16 cellular contexts compared by ENCODE assay signal in the genomic region with DNA sequence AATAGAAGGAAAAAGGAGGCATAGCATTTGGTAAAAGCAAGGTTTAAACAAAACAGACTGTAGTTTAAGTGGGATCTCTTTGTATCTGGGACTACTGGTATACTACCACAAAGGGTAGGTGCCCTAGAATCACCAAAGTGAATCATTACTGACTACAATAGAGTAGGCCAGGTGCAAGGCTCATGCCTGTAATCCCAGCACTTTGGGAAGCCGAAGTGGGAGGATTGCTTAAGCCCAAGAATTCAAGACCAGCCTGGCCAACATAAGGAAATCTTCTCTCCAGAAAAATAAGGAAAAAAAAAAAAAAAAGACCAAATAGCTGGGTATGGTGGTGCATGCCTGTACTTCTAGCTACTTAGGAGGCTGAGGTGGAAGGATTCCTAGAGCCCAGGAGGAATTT.
DNase-seq lines count a peak whose midpoint lies in the region; ATAC-seq and TF ChIP-seq lines count a peak whose summit lies in the region.
"Had no signal": no experiment of that assay in that cellular context is flagged by ENCODE, and none has a peak within 500 bp of the region (broad histone marks: within the 10 kb centered on the region; RNA-seq: fewer than 3 reads in every experiment).

No MANE protein-coding gene starts in this region.

- H3K4me3 Mint-ChIP-seq in H9: no peak overlapping the region
- no peak overlapping the region for H3K4me3 Mint-ChIP-seq in activated T-helper 17 cell treated with anti-CD3 and anti-CD28 coated beads, Interleukin-2, amount 50 U/mL, for 72 hours
- H3K4me3 Mint-ChIP-seq: CD4-positive, CD25-positive, alpha-beta regulatory T cell; T-helper 1 cell treated with Interleukin-12 subunit alpha and Interleukin-12 subunit beta and Interleukin-4 antibody, amounts not matched to agents 30 μg/mL and 1 μg/mL, for 36 hours had no signal

- H4K8ac ChIP-seq in H9 (replicated peaks; ENCODE audit: insufficient read length, low read depth, low read length): no peak overlapping the region

- H2AK5ac ChIP-seq in H9 (ENCODE audit: insufficient read length, low read length): no peak overlapping the region

- no peaks in the 10 kb centered on the region for H3K27me3 ChIP-seq in H9 (ENCODE audit: insufficient read depth, low read length)
- no peaks in the 10 kb centered on the region for H3K27me3 ChIP-seq in lower lobe of right lung (ENCODE audit: low read depth)
- H3K27me3 ChIP-seq in spleen (replicated peaks in 1 of 7): no peaks in the 10 kb centered on the region

- no peak overlapping the region for H3K56ac ChIP-seq in H9 (ENCODE audit: insufficient read length, low read depth, low read length)

- H3K36me3 ChIP-seq in lower lobe of right lung (peaks cover 46% of the 10 kb centered on the region), spleen (peaks cover 0 to 86% (median 19%) of the 10 kb centered on the region in 6 donors)

- no peak overlapping the region for H2AFZ ChIP-seq in H9 (ENCODE audit: low read length)

- no peak overlapping the region for H3T11ph ChIP-seq in H9 (ENCODE audit: low read length)

- no peak overlapping the region for H3K9ac ChIP-seq in H9 (ENCODE audit: extremely low read depth, insufficient read length, low read length)

- H3K79me1 ChIP-seq in H9 (ENCODE audit: insufficient read depth, low read depth, low read length, poor library complexity, severe bottlenecking): no peaks in the 10 kb centered on the region

- H3K4me3 ChIP-seq in lower lobe of right lung (no peak overlapping the region), spleen (no peak overlapping the region)
- H3K4me3 ChIP-seq: K562 had no signal

- H3K27ac ChIP-seq in H9 (ENCODE audit: insufficient read length, low read depth, low read length) (no peak overlapping the region), lower lobe of right lung (peak overlapping the region; percentile 57), spleen (peak overlapping the region in 7 of 8 donors; percentile 30 to 84 (median 81))

- intact Hi-C loops in lower lobe of right lung (cut with DNase I) (no loop called here), spleen (cut with DNase I; ENCODE audit: low total_unique reads) (no loop called here)

- H4K20me1 ChIP-seq in H9 (ENCODE audit: control insufficient read depth, insufficient read depth, insufficient read length): no peaks in the 10 kb centered on the region

- peaks cover 4% of the 10 kb centered on the region in 2 experiments for H3K4me1 Mint-ChIP-seq in H9
- peaks cover 7% of the 10 kb centered on the region for H3K4me1 Mint-ChIP-seq in activated T-helper 17 cell treated with anti-CD3 and anti-CD28 coated beads, Interleukin-2, amount 50 U/mL, for 72 hours

- TF ChIP-seq POLR2A in spleen (IDR thresholded peaks at IDR 0.05): no peak

- H3K27me3 Mint-ChIP-seq in H9 (ENCODE audit: low read depth): no peaks in the 10 kb centered on the region
- H3K27me3 Mint-ChIP-seq in activated T-helper 17 cell treated with anti-CD3 and anti-CD28 coated beads, Interleukin-2, amount 50 U/mL, for 72 hours: no peaks in the 10 kb centered on the region
- H3K27me3 Mint-ChIP-seq: CD4-positive, CD25-positive, alpha-beta regulatory T cell had no signal

- H3K4me1 ChIP-seq in H9 (ENCODE audit: insufficient read depth, low read length): no peaks in the 10 kb centered on the region; the same call in 1 of the 2 replicates
- H3K4me1 ChIP-seq in lower lobe of right lung: peaks cover 47% of the 10 kb centered on the region
- peaks cover 17 to 68% (median 35%) of the 10 kb centered on the region in 6 donors for H3K4me1 ChIP-seq in spleen

- H2BK15ac ChIP-seq in H9 (ENCODE audit: low read depth, low read length): no peak overlapping the region

- no peak overlapping the region for H3K18ac ChIP-seq in H9 (ENCODE audit: insufficient read length, low read depth, low read length)

- H3K23me2 ChIP-seq in H9 (ENCODE audit: insufficient read length, low read depth, low read length, poor library complexity, severe bottlenecking): no peaks in the 10 kb centered on the region

- H2BK5ac ChIP-seq in H9 (ENCODE audit: insufficient read length, low read length): no peak overlapping the region

- H2BK20ac ChIP-seq in H9 (ENCODE audit: low read depth, low read length, poor library complexity, severe bottlenecking): no peak overlapping the region

- no peak overlapping the region for H3K14ac ChIP-seq in H9 (ENCODE audit: insufficient read depth, low read length)

- H3K36me3 Mint-ChIP-seq in H9 (ENCODE audit: insufficient read depth in 1 of 3, low read depth in 3 of 3): no peaks in the 10 kb centered on the region
- H3K36me3 Mint-ChIP-seq in activated T-helper 17 cell treated with anti-CD3 and anti-CD28 coated beads, Interleukin-2, amount 50 U/mL, for 72 hours (ENCODE audit: low read depth): peaks cover 69% of the 10 kb centered on the region

- H3K79me2 ChIP-seq in H9 (ENCODE audit: insufficient read depth, low read length): no peaks in the 10 kb centered on the region

- no peak overlapping the region for H3K4ac ChIP-seq in H9 (ENCODE audit: low read depth, low read length)

- H2BK120ac ChIP-seq in H9 (ENCODE audit: low read depth, low read length, poor library complexity, severe bottlenecking): no peak overlapping the region

- H4K91ac ChIP-seq in H9 (ENCODE audit: insufficient read length, low read depth, low read length): no peak overlapping the region

- no peak overlapping the region for H4K5ac ChIP-seq in H9 (ENCODE audit: insufficient read length, low read depth, low read length)

- no peak overlapping the region for H3K4me2 ChIP-seq in H9 (ENCODE audit: insufficient read depth, insufficient read length, low read length)

- no peaks in the 10 kb centered on the region for H3K9me3 Mint-ChIP-seq in H9
- H3K9me3 Mint-ChIP-seq in activated T-helper 17 cell treated with anti-CD3 and anti-CD28 coated beads, Interleukin-2, amount 50 U/mL, for 72 hours: no peaks in the 10 kb centered on the region
- H3K9me3 Mint-ChIP-seq: CD4-positive, CD25-positive, alpha-beta regulatory T cell; T-helper 1 cell treated with Interleukin-12 subunit alpha and Interleukin-12 subunit beta and Interleukin-4 antibody, amounts not matched to agents 30 μg/mL and 1 μg/mL, for 36 hours had no signal

- peak overlapping the region in 2 of 3 experiments; percentile 74; a peak in 4 of 7 replicates for H3K27ac Mint-ChIP-seq in H9
- peak overlapping the region; percentile 66 for H3K27ac Mint-ChIP-seq in activated T-helper 17 cell treated with anti-CD3 and anti-CD28 coated beads, Interleukin-2, amount 50 U/mL, for 72 hours
- H3K27ac Mint-ChIP-seq: T-helper 1 cell treated with Interleukin-12 subunit alpha and Interleukin-12 subunit beta and Interleukin-4 antibody, amounts not matched to agents 30 μg/mL and 1 μg/mL, for 36 hours had no signal

- no peak overlapping the region for H2BK12ac ChIP-seq in H9 (ENCODE audit: insufficient read length, low read depth, low read length)

- no peak for TF ChIP-seq CTCF in H9 (conservative IDR thresholded peaks at IDR 0.05)
- TF ChIP-seq CTCF in lower lobe of right lung (IDR thresholded peaks at IDR 0.05): no peak
- TF ChIP-seq CTCF in spleen (IDR thresholded peaks at IDR 0.05 in 8 of 11, conservative IDR thresholded peaks at IDR 0.05 in 3 of 11): no peak

- WGBS in H9 (ENCODE audit: extremely low coverage, insufficient read length, low lambda C conversion rate): no CpG with 5 or more reads among the region's 1 CpG
- whole genome bisulfite sequencing in spleen, 5 donors: 68 to 85% (median 71%) methylated on average over 1 of the region's 1 CpG

- DNase-seq in H9 (no peak), lower lobe of right lung (no peak), spleen (no peak), NCI-H187 treated with DMSO at 0.1 percent for 48 hours (lab: John Stamatoyannopoulos, UW) (no peak), NCI-H146 treated with DMSO at 0.1 percent for 48 hours (lab: John Stamatoyannopoulos, UW; ENCODE audit: unreplicated experiment) (no peak)
- DNase-seq: activated CD4-positive, alpha-beta T cell treated with anti-CD3 and anti-CD28 coated beads, Interleukin-2, amount 50 U/mL, for 48 hours; CD4-positive, CD25-positive, alpha-beta regulatory T cell; effector CD8-positive, alpha-beta T cell; glutamatergic neuron; kidney glomerular epithelial cell; NCI-H1436 treated with DMSO at 0.1 percent for 48 hours; NCI-H510A treated with DMSO at 0.1 percent for 48 hours had no signal

- no peak overlapping the region for H3K23ac ChIP-seq in H9 (ENCODE audit: insufficient read length, low read depth, low read length)

- ATAC-seq in activated T-helper 17 cell treated with anti-CD3 and anti-CD28 coated beads, Interleukin-2, amount 50 U/mL, for 72 hours (replicated peaks): no peak
- no peak for ATAC-seq in lower lobe of right lung
- ATAC-seq in GM19452 (IDR thresholded peaks at IDR 0.05; ENCODE audit: unreplicated experiment): no peak
- ATAC-seq: K562 had no signal

- H3K9me3 ChIP-seq in H9 (ENCODE audit: control insufficient read depth, low read depth, low read length) (no peaks in the 10 kb centered on the region), lower lobe of right lung (no peaks in the 10 kb centered on the region), spleen (no peaks in the 10 kb centered on the region)
